ENCODE assay signal across 8 cellular contexts in genomic region chr1:15617173-15617873, GRCh38. TPM values are rescaled to one million over a fixed set of nuclear protein-coding genes. Genes with fewer than 3 reads are reported as not detected.
DNase-seq lines count a peak whose midpoint lies in the region; ATAC-seq and TF ChIP-seq lines count a peak whose summit lies in the region.

Gene DDI2, plus strand, starts transcription at chr1:15617458. Its CDS starts 213 bp downstream, at chr1:15617671.

- H3K9ac ChIP-seq in GM23248 (peak within 1 kb of the TSS; percentile 97), fibroblast of lung (ENCODE audit: insufficient read depth, low read length) (peak within 1 kb of the TSS; percentile 81)

- peak; percentile 94 for ATAC-seq in naive thymus-derived CD4-positive, alpha-beta T cell
- peak; percentile 91 for ATAC-seq in stimulated activated memory B cell treated with anti-CD40 and anti-IgM and Interleukin-4, amounts not matched to agents 10 μg/mL and 1 μg/mL and 100 μg/mL, for 72 hours

- CTCF ChIA-PET in naive thymus-derived CD4-positive, alpha-beta T cell (lab: Charles Lee), result interaction anchor here (0.9 kb wide), 1 partner anchor 54 kb away, joined by 3 read pairs; no protein-coding TSS in a partner anchor

- H3K27me3 Mint-ChIP-seq in naive thymus-derived CD4-positive, alpha-beta T cell, result no peaks in the 10 kb centered on the region
- no peaks in the 10 kb centered on the region for H3K27me3 Mint-ChIP-seq in stimulated activated memory B cell treated with anti-CD40 and anti-IgM and Interleukin-4, amounts not matched to agents 10 μg/mL and 1 μg/mL and 100 μg/mL, for 72 hours

- no peaks in the 10 kb centered on the region for H3K9me3 ChIP-seq in GM23248 (ENCODE audit: low read depth)
- no peaks in the 10 kb centered on the region for H3K9me3 ChIP-seq in fibroblast of lung (ENCODE audit: control insufficient read depth, insufficient read depth, low read depth, low read length)
- no peaks in the 10 kb centered on the region for H3K9me3 ChIP-seq in naive thymus-derived CD4-positive, alpha-beta T cell (ENCODE audit: control insufficient read depth in 2 of 3, low read length in 3 of 3)

- H3K79me2 ChIP-seq in GM23248 (ENCODE audit: insufficient read depth) (peaks cover 48% of the 10 kb centered on the region), fibroblast of lung (ENCODE audit: control insufficient read depth, insufficient read depth, low read length) (peaks cover 38% of the 10 kb centered on the region)

- H3K4me1 ChIP-seq in GM23248 (ENCODE audit: insufficient read depth), result peaks cover 42% of the 10 kb centered on the region
- H3K4me1 ChIP-seq in fibroblast of lung (ENCODE audit: control insufficient read depth, extremely low read depth, insufficient read depth, low read length), result peaks cover 18% of the 10 kb centered on the region
- peaks cover 20 to 30% of the 10 kb centered on the region in 2 donors for H3K4me1 ChIP-seq in naive thymus-derived CD4-positive, alpha-beta T cell (ENCODE audit: control insufficient read depth in 2 of 2, insufficient read depth in 2 of 2, low read length in 2 of 2)

- H3K4me3 ChIP-seq in GM23248 (peak within 1 kb of the TSS; percentile 98), fibroblast of lung (replicated peaks in 1 of 4; ENCODE audit: control extremely low read depth in 1 of 4, insufficient read depth in 1 of 4, low read depth in 3 of 4, low read length in 4 of 4) (peak within 1 kb of the TSS; percentile 70 to 94 (median 87))
- peak within 1 kb of the TSS; percentile 96 for H3K4me3 ChIP-seq in naive thymus-derived CD4-positive, alpha-beta T cell (ENCODE audit: low read length)

- H3K9me2 ChIP-seq in GM23248 (ENCODE audit: insufficient read depth), result no peaks in the 10 kb centered on the region

- POLR2A ChIA-PET in naive thymus-derived CD4-positive, alpha-beta T cell (lab: Charles Lee), result interaction anchor here (0.6 to 4.3 kb wide), 13 partner anchors 12 to 772 kb away, joined by 3 to 35 read pairs (median 3); partner anchors contain the start of gene DNAJC16

- H3K4me2 ChIP-seq in GM23248 (ENCODE audit: unreplicated experiment) (peak within 1 kb of the TSS; percentile 98), fibroblast of lung (ENCODE audit: extremely low read depth, insufficient read depth, low read length) (peak within 1 kb of the TSS; percentile 88)

- peak within 1 kb of the TSS; percentile 84 to 96 (median 92) for H3K27ac Mint-ChIP-seq in naive thymus-derived CD4-positive, alpha-beta T cell
- H3K27ac Mint-ChIP-seq in stimulated activated memory B cell treated with anti-CD40 and anti-IgM and Interleukin-4, amounts not matched to agents 10 μg/mL and 1 μg/mL and 100 μg/mL, for 72 hours, result peak within 1 kb of the TSS; percentile 97

- H4K20me1 ChIP-seq in GM23248 (ENCODE audit: insufficient read depth), result no peaks in the 10 kb centered on the region
- H4K20me1 ChIP-seq in fibroblast of lung (ENCODE audit: control insufficient read depth, extremely low read depth, insufficient read depth, low read length), result no peaks in the 10 kb centered on the region

- peaks cover 59% of the 10 kb centered on the region for H3F3A ChIP-seq in GM23248 (ENCODE audit: insufficient read depth)

- H2AFZ ChIP-seq in GM23248 (peak within 1 kb of the TSS; percentile 98), fibroblast of lung (ENCODE audit: low read length) (peak within 1 kb of the TSS; percentile 15)

- peak; percentile 94 for DNase-seq in DMS79 (lab: John Stamatoyannopoulos, UW)
- peak; percentile 100 for DNase-seq in GM23248
- peak; percentile 97 for DNase-seq in LHCN-M2 (ENCODE audit: low read depth)
- peak; percentile 99 for DNase-seq in RPMI8226
- peak; percentile 84 to 92 for DNase-seq in activated T-helper 1 cell treated with anti-CD3 and anti-CD28 coated beads, Interleukin-2, amount 50 U/mL, for 16 hours (ENCODE audit: low read depth in 1 of 2, low spot score in 1 of 2)
- peak; percentile 97 for DNase-seq in fibroblast of lung (ENCODE audit: low read depth in 2 of 2)
- peak; percentile 86 to 97 (median 88) for DNase-seq in naive thymus-derived CD4-positive, alpha-beta T cell

- peaks cover 0 to 3% (median 0%) of the 10 kb centered on the region in 5 donors for H3K36me3 Mint-ChIP-seq in naive thymus-derived CD4-positive, alpha-beta T cell
- H3K36me3 Mint-ChIP-seq in stimulated activated memory B cell treated with anti-CD40 and anti-IgM and Interleukin-4, amounts not matched to agents 10 μg/mL and 1 μg/mL and 100 μg/mL, for 72 hours, result peaks cover 6% of the 10 kb centered on the region

- no peak for TF ChIP-seq CTCF in fibroblast of lung (conservative IDR thresholded peaks at IDR 0.05 in 1 of 2, IDR thresholded peaks at IDR 0.05 in 1 of 2; ENCODE audit: low read depth in 1 of 2, low read length in 2 of 2)

- H3K4me3 Mint-ChIP-seq in naive thymus-derived CD4-positive, alpha-beta T cell, result peak within 1 kb of the TSS; percentile 83 to 96 (median 94)
- H3K4me3 Mint-ChIP-seq in stimulated activated memory B cell treated with anti-CD40 and anti-IgM and Interleukin-4, amounts not matched to agents 10 μg/mL and 1 μg/mL and 100 μg/mL, for 72 hours, result peak within 1 kb of the TSS; percentile 87

- H3K36me3 ChIP-seq in GM23248 (ENCODE audit: low read depth) (no peaks in the 10 kb centered on the region), fibroblast of lung (ENCODE audit: control insufficient read depth, insufficient read depth, low read length) (no peaks in the 10 kb centered on the region)
- peaks cover 0 to 4% (median 0%) of the 10 kb centered on the region in 3 experiments for H3K36me3 ChIP-seq in naive thymus-derived CD4-positive, alpha-beta T cell (ENCODE audit: control insufficient read depth in 2 of 3, insufficient read depth in 3 of 3, low read length in 3 of 3)

- H3K4me1 Mint-ChIP-seq in naive thymus-derived CD4-positive, alpha-beta T cell, result peaks cover 29 to 51% (median 43%) of the 10 kb centered on the region in 7 donors
- H3K4me1 Mint-ChIP-seq in stimulated activated memory B cell treated with anti-CD40 and anti-IgM and Interleukin-4, amounts not matched to agents 10 μg/mL and 1 μg/mL and 100 μg/mL, for 72 hours, result peaks cover 42% of the 10 kb centered on the region

- no peaks in the 10 kb centered on the region for H3K9me3 Mint-ChIP-seq in naive thymus-derived CD4-positive, alpha-beta T cell
- H3K9me3 Mint-ChIP-seq in stimulated activated memory B cell treated with anti-CD40 and anti-IgM and Interleukin-4, amounts not matched to agents 10 μg/mL and 1 μg/mL and 100 μg/mL, for 72 hours, result no peaks in the 10 kb centered on the region

- H3K27ac ChIP-seq in GM23248 (peak within 1 kb of the TSS; percentile 93), fibroblast of lung (ENCODE audit: insufficient read depth, low read length) (peak within 1 kb of the TSS; percentile 87)
- peak within 1 kb of the TSS; percentile 88 for H3K27ac ChIP-seq in naive thymus-derived CD4-positive, alpha-beta T cell (ENCODE audit: low read depth, low read length)

- no peaks in the 10 kb centered on the region for H3K27me3 ChIP-seq in GM23248 (replicated peaks; ENCODE audit: insufficient read depth)
- no peaks in the 10 kb centered on the region for H3K27me3 ChIP-seq in fibroblast of lung (ENCODE audit: control insufficient read depth, insufficient read depth, low read length)
- H3K27me3 ChIP-seq in naive thymus-derived CD4-positive, alpha-beta T cell (ENCODE audit: control insufficient read depth in 2 of 2, insufficient read depth in 2 of 2, low read length in 2 of 2), result no peaks in the 10 kb centered on the region

- WGBS in GM23248 (ENCODE audit: low coverage in 1 of 2, low lambda C conversion rate in 2 of 2, missing lambda C conversion rate in 2 of 2), 2 experiments, result 0 to 2% methylated on average over 40 to 42 of the region's 76 CpGs

- intact Hi-C loops in naive thymus-derived CD4-positive, alpha-beta T cell (cut with micrococcal nuclease), result loop anchor here (1.0 to 5.0 kb wide), 14 partner anchors 14 to 1295 kb away; partner anchors contain the start of genes CASP9 (in 1 of the 2), DNAJC16 (in 1 of the 2), EFHD2 (in 1 of the 2) and PLEKHM2 (in 1 of the 2)

- in situ Hi-C loops in GM23248 (cut with MboI), result no loop called here

RNA-seq across cellular contexts. Expression of gene DDI2, which starts in this region (rescaled TPM):
- 7.9 and 19.6 TPM in 2 replicates for total RNA-seq in GM23248 (2014; rRNA removed; shearing (Covaris generic))
- 4.3 and 5.0 TPM in 2 replicates for polyA plus RNA-seq in GM23248 (2016; fragmentation: Nextera tagmentation; extraction: Ambion mirVana)
- total RNA-seq in LHCN-M2 (2014; rRNA removed), result 6.2 and 10.8 TPM in 2 replicates
- 2.6 TPM for polyA plus RNA-seq in LHCN-M2 (2012)
- 10.8 and 11.7 TPM in 2 replicates for total RNA-seq in fibroblast of lung
- 6.4 and 9.3 TPM in 2 replicates for polyA plus RNA-seq in fibroblast of lung
- polyA plus RNA-seq in fibroblast of lung (2012), result 4.2 and 6.8 TPM in 2 replicates
- 12.2 and 13.5 TPM in 2 replicates for polyA minus RNA-seq in fibroblast of lung (ENCODE audit: low replicate concordance)
- total RNA-seq in naive thymus-derived CD4-positive, alpha-beta T cell, result 10 to 100 TPM; 24.5 to 46.8 (median 37.0) TPM
- polyA plus RNA-seq in naive thymus-derived CD4-positive, alpha-beta T cell, result 1 to 10 TPM; 3.2 to 6.7 TPM

Comparison
In these comparisons a context has a peak if more than half of its experiments do, and no peak if none do; other contexts are left out.
1. Peak in every context shown above with its lines: DNase-seq, ATAC-seq, H3K4me3 ChIP-seq and H3K27ac ChIP-seq.